ENCODE assay signal across 8 cellular contexts in the genomic region with DNA sequence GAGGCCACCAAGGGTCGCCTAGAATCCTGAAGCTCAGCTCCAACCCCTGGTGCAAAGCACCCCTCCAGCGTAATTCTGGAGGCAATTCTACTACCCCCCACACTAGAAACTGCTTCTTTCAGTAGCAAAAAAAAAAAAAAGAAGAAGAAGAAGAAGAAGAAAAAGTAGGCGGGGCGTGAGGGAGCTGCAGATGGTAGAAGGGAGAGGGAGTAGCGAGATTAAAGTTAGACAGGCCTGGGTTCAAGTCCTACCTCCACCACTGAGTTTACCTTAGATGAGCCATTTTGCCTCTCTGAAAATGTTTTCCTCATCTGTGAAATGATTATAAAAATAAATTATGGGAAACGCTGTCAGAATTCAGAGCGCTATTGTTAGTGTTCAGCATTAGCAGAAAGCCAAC. TPM values are rescaled to one million over a fixed set of nuclear protein-coding genes. Genes with fewer than 3 reads are reported as not detected.
DNase-seq lines count a peak whose midpoint lies in the region; ATAC-seq, FAIRE-seq and TF ChIP-seq lines count a peak whose summit lies in the region.

No MANE protein-coding gene starts in this region.

- no peaks in the 10 kb centered on the region for H3K36me3 ChIP-seq in right atrium auricular region
- no peaks in the 10 kb centered on the region for H3K36me3 ChIP-seq in urinary bladder (ENCODE audit: insufficient read depth)

- peak overlapping the region; percentile 47 to 58 for H3K4me3 ChIP-seq in right atrium auricular region
- peak overlapping the region; percentile 57 for H3K4me3 ChIP-seq in urinary bladder (ENCODE audit: low read depth, low read length)

- H3K27me3 Mint-ChIP-seq in activated naive CD8-positive, alpha-beta T cell treated with anti-CD3 and anti-CD28 coated beads for 36 hours, result peaks cover 20% of the 10 kb centered on the region
- peaks cover 37% of the 10 kb centered on the region for H3K27me3 Mint-ChIP-seq in mesothelial cell of epicardium (ENCODE audit: low read depth)

- 83% methylated on average over 7 of the region's 7 CpGs for whole genome bisulfite sequencing in urinary bladder

- H3K27ac ChIP-seq in right atrium auricular region (peak overlapping the region; percentile 41 to 51), urinary bladder (ENCODE audit: low read depth) (peak overlapping the region; percentile 27)

- H3K27ac Mint-ChIP-seq in activated naive CD8-positive, alpha-beta T cell treated with anti-CD3 and anti-CD28 coated beads for 36 hours, result no peak overlapping the region
- H3K27ac Mint-ChIP-seq in mesothelial cell of epicardium, result no peak overlapping the region

- intact Hi-C loops in Right ventricle myocardium superior (cut with DNase I), result no loop called here

- peaks cover 6% of the 10 kb centered on the region for H3K4me1 Mint-ChIP-seq in activated naive CD8-positive, alpha-beta T cell treated with anti-CD3 and anti-CD28 coated beads for 36 hours
- peaks cover 40% of the 10 kb centered on the region for H3K4me1 Mint-ChIP-seq in mesothelial cell of epicardium

- peaks cover 0 to 26% of the 10 kb centered on the region in 2 donors for H3K4me1 ChIP-seq in right atrium auricular region
- H3K4me1 ChIP-seq in urinary bladder (ENCODE audit: insufficient read depth), result no peaks in the 10 kb centered on the region

- H3K9me3 Mint-ChIP-seq in activated naive CD8-positive, alpha-beta T cell treated with anti-CD3 and anti-CD28 coated beads for 36 hours, result peaks cover 2% of the 10 kb centered on the region
- H3K9me3 Mint-ChIP-seq in mesothelial cell of epicardium, result peaks cover 6% of the 10 kb centered on the region

- no peaks in the 10 kb centered on the region for H3K27me3 ChIP-seq in right atrium auricular region

- no peak for TF ChIP-seq POLR2A in H54 (IDR thresholded peaks at IDR 0.05; ENCODE audit: low read depth, low read length)

- no peak for ATAC-seq in Right ventricle myocardium superior (ENCODE audit: poor library complexity)
- no peak for ATAC-seq in HG02885 (IDR thresholded peaks at IDR 0.05; ENCODE audit: poor library complexity, unreplicated experiment)

- H3K4me3 Mint-ChIP-seq in activated naive CD8-positive, alpha-beta T cell treated with anti-CD3 and anti-CD28 coated beads for 36 hours, result peak overlapping the region; percentile 70
- peak overlapping the region; percentile 69 for H3K4me3 Mint-ChIP-seq in mesothelial cell of epicardium

- peaks cover 5% of the 10 kb centered on the region for H3K36me3 Mint-ChIP-seq in activated naive CD8-positive, alpha-beta T cell treated with anti-CD3 and anti-CD28 coated beads for 36 hours
- peaks cover 3% of the 10 kb centered on the region for H3K36me3 Mint-ChIP-seq in mesothelial cell of epicardium

- no peak for FAIRE-seq in H54 (lab: Jason Lieb, UNC)

- H3K9me3 ChIP-seq in right atrium auricular region, result no peaks in the 10 kb centered on the region

- DNase-seq in right atrium auricular region (ENCODE audit: low spot score) (no peak), Right ventricle myocardium superior (no peak), mesothelial cell of epicardium (ENCODE audit: low spot score in 2 of 2, unreplicated experiment in 2 of 2) (no peak), NCI-H2227 (lab: John Stamatoyannopoulos, UW; ENCODE audit: unreplicated experiment) (no peak), H54 (ENCODE audit: insufficient read length, low spot score) (no peak)
- no peak for DNase-seq in activated naive CD8-positive, alpha-beta T cell treated with anti-CD3 and anti-CD28 coated beads for 36 hours

- no peak for TF ChIP-seq CTCF in right atrium auricular region (IDR thresholded peaks at IDR 0.05)
- no peak for TF ChIP-seq CTCF in mesothelial cell of epicardium (IDR thresholded peaks at IDR 0.05; ENCODE audit: unreplicated experiment)

RNA-seq across cellular contexts. Expression of a gene that starts 0.9 kb away (rescaled TPM):
- total RNA-seq in right atrium auricular region (1 to 10 TPM; 6.2 to 7.1 TPM), Right ventricle myocardium superior (11.9 TPM), mesothelial cell of epicardium (18.8 to 20.7 TPM (median 19.1 TPM) in 3 replicates), urinary bladder (26.1 TPM)
- 1 to 10 TPM; 5.7 to 6.4 TPM for total RNA-seq in activated naive CD8-positive, alpha-beta T cell treated with anti-CD3 and anti-CD28 coated beads for 36 hours
- polyA plus RNA-seq in urinary bladder, result 12.3 TPM
